Comparison of ENCODE assay signal across 14 cellular contexts in the genomic region with DNA sequence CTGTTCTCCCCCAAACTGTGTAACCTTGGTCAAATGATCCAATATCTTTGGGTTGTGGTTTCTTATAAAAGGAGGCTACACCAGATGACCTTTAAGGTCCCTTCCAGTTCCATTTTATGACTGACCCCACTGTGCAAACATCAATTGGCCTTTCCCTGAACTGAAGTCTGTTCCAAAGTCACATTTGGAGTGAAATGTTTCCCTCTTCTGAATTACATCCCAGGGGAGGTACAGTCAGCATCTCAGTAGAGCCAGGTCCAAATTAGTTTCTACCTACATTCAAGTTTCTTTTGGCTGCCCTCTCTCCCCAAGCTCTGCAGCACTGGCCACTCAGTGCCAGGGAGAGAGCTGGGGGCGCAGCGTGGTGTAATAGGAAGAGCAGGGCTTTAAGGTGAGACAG. TPM values are rescaled to one million over a fixed set of nuclear protein-coding genes. Genes with fewer than 3 reads are reported as not detected.
DNase-seq lines count a peak whose midpoint lies in the region; ATAC-seq and TF ChIP-seq lines count a peak whose summit lies in the region.
"Had no signal": no experiment of that assay in that cellular context is flagged by ENCODE, and none has a peak within 500 bp of the region (broad histone marks: within the 10 kb centered on the region; RNA-seq: fewer than 3 reads in every experiment).

No MANE protein-coding gene starts in this region.

- no peaks in the 10 kb centered on the region for H3K9me3 ChIP-seq in ascending aorta
- H3K9me3 ChIP-seq in right lobe of liver: no peaks in the 10 kb centered on the region
- no peaks in the 10 kb centered on the region for H3K9me3 ChIP-seq in suprapubic skin
- H3K9me3 ChIP-seq: thyroid gland had no signal

- no peaks in the 10 kb centered on the region for H3K27me3 ChIP-seq in ascending aorta
- no peaks in the 10 kb centered on the region for H3K27me3 ChIP-seq in right lobe of liver
- H3K27me3 ChIP-seq in suprapubic skin: no peaks in the 10 kb centered on the region
- H3K27me3 ChIP-seq: thyroid gland had no signal

- peak overlapping the region; percentile 58 for H3K4me3 Mint-ChIP-seq in activated T-cell treated with anti-CD3 and anti-CD28 coated beads, Interleukin-2, amount 50 U/mL, for 24 hours
- H3K4me3 Mint-ChIP-seq in activated naive CD4-positive, alpha-beta T cell treated with anti-CD3 and anti-CD28 coated beads, Interleukin-2, amount 10 ng/mL, durations not matched to agents 7 days and 5 days: no peak overlapping the region

- H3K4me1 ChIP-seq in ascending aorta: peaks cover 8 to 39% of the 10 kb centered on the region in 2 donors
- H3K4me1 ChIP-seq in right lobe of liver: peaks cover 0 to 16% (median 2%) of the 10 kb centered on the region in 4 donors
- peaks cover 65% of the 10 kb centered on the region for H3K4me1 ChIP-seq in suprapubic skin

- in situ Hi-C loops in ACHN (cut with HindIII; ENCODE audit: low pct_ligation_motif_present, low pct_unique_long_range_greater_than_20kb, low sequenced_read_pairs): no loop called here

- no peak for DNase-seq in activated T-cell treated with anti-CD3 and anti-CD28 coated beads, Interleukin-2, amount 50 U/mL, for 24 hours
- DNase-seq in activated T-cell treated with anti-CD3 and anti-CD28 coated beads for 4 hours (no peak), ascending aorta (ENCODE audit: low spot score in 2 of 2) (peak in 1 of 2 donors; percentile 70), right lobe of liver (no peak), suprapubic skin (ENCODE audit: low spot score in 2 of 2) (no peak), ACHN (no peak)
- DNase-seq in activated naive CD4-positive, alpha-beta T cell treated with anti-CD3 and anti-CD28 coated beads, Interleukin-2, amount 10 ng/mL, durations not matched to agents 7 days and 5 days: no peak
- DNase-seq: COR-L47, kidney glomerular epithelial cell, NCI-H1930, NCI-H526, OCI-M1, thyroid gland had no signal

- ATAC-seq in right lobe of liver (peak; percentile 26 to 77 (median 56)), GM18870 (IDR thresholded peaks at IDR 0.05; ENCODE audit: unreplicated experiment) (no peak)

- H3K27ac ChIP-seq in ascending aorta (peak overlapping the region; percentile 46 to 79), right lobe of liver (no peak overlapping the region), suprapubic skin (peak overlapping the region; percentile 67)

- no peak for TF ChIP-seq EP300 in suprapubic skin (IDR thresholded peaks at IDR 0.05)

- intact Hi-C loops in ascending aorta (cut with DNase I) (loop anchor here (5.0 kb wide), 1 partner anchor 33 kb away; the partner anchor contains the start of gene LIMA1), right lobe of liver (cut with DNase I) (no loop called here)

- no peaks in the 10 kb centered on the region for H3K36me3 ChIP-seq in ascending aorta
- no peaks in the 10 kb centered on the region for H3K36me3 ChIP-seq in right lobe of liver
- no peaks in the 10 kb centered on the region for H3K36me3 ChIP-seq in suprapubic skin

- CTCF ChIA-PET in activated naive CD4-positive, alpha-beta T cell treated with anti-CD3 and anti-CD28 coated beads, Interleukin-2, amount 10 ng/mL, durations not matched to agents 7 days and 5 days (lab: Charles Lee): no interaction called here

- no peaks in the 10 kb centered on the region for H3K27me3 Mint-ChIP-seq in activated T-cell treated with anti-CD3 and anti-CD28 coated beads, Interleukin-2, amount 50 U/mL, for 24 hours
- peaks cover 3% of the 10 kb centered on the region for H3K27me3 Mint-ChIP-seq in activated naive CD4-positive, alpha-beta T cell treated with anti-CD3 and anti-CD28 coated beads, Interleukin-2, amount 10 ng/mL, durations not matched to agents 7 days and 5 days

- TF ChIP-seq POLR2A in right lobe of liver (IDR thresholded peaks at IDR 0.05) (no peak), suprapubic skin (IDR thresholded peaks at IDR 0.05) (no peak)

- WGBS in right lobe of liver (ENCODE audit: insufficient coverage, low coverage, low lambda C conversion rate, missing lambda C conversion rate): 80% methylated on average over 2 of the region's 2 CpGs
- WGBS in suprapubic skin: 85% methylated on average over 2 of the region's 2 CpGs

- H3K4me3 ChIP-seq in ascending aorta (no peak overlapping the region), right lobe of liver (no peak overlapping the region), suprapubic skin (no peak overlapping the region)
- H3K4me3 ChIP-seq: thyroid gland had no signal

- no peaks in the 10 kb centered on the region for H3K9me3 Mint-ChIP-seq in activated T-cell treated with anti-CD3 and anti-CD28 coated beads, Interleukin-2, amount 50 U/mL, for 24 hours
- H3K9me3 Mint-ChIP-seq in activated naive CD4-positive, alpha-beta T cell treated with anti-CD3 and anti-CD28 coated beads, Interleukin-2, amount 10 ng/mL, durations not matched to agents 7 days and 5 days: no peaks in the 10 kb centered on the region

- TF ChIP-seq CTCF in ascending aorta (IDR thresholded peaks at IDR 0.05) (no peak), right lobe of liver (IDR thresholded peaks at IDR 0.05) (no peak), suprapubic skin (IDR thresholded peaks at IDR 0.05) (no peak)

- peaks cover 12% of the 10 kb centered on the region for H3K36me3 Mint-ChIP-seq in activated T-cell treated with anti-CD3 and anti-CD28 coated beads, Interleukin-2, amount 50 U/mL, for 24 hours (ENCODE audit: low read depth)
- no peaks in the 10 kb centered on the region for H3K36me3 Mint-ChIP-seq in activated naive CD4-positive, alpha-beta T cell treated with anti-CD3 and anti-CD28 coated beads, Interleukin-2, amount 10 ng/mL, durations not matched to agents 7 days and 5 days

- H3K27ac Mint-ChIP-seq in activated T-cell treated with anti-CD3 and anti-CD28 coated beads, Interleukin-2, amount 50 U/mL, for 24 hours: peak overlapping the region; percentile 28
- no peak overlapping the region for H3K27ac Mint-ChIP-seq in activated naive CD4-positive, alpha-beta T cell treated with anti-CD3 and anti-CD28 coated beads, Interleukin-2, amount 10 ng/mL, durations not matched to agents 7 days and 5 days

- peaks cover 65% of the 10 kb centered on the region for H3K4me1 Mint-ChIP-seq in activated T-cell treated with anti-CD3 and anti-CD28 coated beads, Interleukin-2, amount 50 U/mL, for 24 hours (ENCODE audit: low read depth)
- peaks cover 10% of the 10 kb centered on the region for H3K4me1 Mint-ChIP-seq in activated naive CD4-positive, alpha-beta T cell treated with anti-CD3 and anti-CD28 coated beads, Interleukin-2, amount 10 ng/mL, durations not matched to agents 7 days and 5 days

RNA-seq across cellular contexts. Expression of gene LIMA1, which starts 34.4 kb away (rescaled TPM):
- total RNA-seq in ascending aorta (79.4 TPM), right lobe of liver (10 to 100 TPM in 5 of 6 experiments, 1 to 10 TPM in 1; 7.3 to 21.9 (median 13.1) TPM), suprapubic skin (100 to 1,000 TPM in 1 of 4 donors, 10 to 100 TPM in 3; 66.6 to 105 (median 89.6) TPM)

Comparison
In these comparisons a context has a peak if more than half of its experiments do, and no peak if none do; other contexts are left out.
1. H3K27ac ChIP-seq: peak in ascending aorta (2 of 2) and suprapubic skin (single experiment); none in right lobe of liver (0 of 3).